Comparison of ENCODE assay signal across 18 cellular contexts in the genomic region with DNA sequence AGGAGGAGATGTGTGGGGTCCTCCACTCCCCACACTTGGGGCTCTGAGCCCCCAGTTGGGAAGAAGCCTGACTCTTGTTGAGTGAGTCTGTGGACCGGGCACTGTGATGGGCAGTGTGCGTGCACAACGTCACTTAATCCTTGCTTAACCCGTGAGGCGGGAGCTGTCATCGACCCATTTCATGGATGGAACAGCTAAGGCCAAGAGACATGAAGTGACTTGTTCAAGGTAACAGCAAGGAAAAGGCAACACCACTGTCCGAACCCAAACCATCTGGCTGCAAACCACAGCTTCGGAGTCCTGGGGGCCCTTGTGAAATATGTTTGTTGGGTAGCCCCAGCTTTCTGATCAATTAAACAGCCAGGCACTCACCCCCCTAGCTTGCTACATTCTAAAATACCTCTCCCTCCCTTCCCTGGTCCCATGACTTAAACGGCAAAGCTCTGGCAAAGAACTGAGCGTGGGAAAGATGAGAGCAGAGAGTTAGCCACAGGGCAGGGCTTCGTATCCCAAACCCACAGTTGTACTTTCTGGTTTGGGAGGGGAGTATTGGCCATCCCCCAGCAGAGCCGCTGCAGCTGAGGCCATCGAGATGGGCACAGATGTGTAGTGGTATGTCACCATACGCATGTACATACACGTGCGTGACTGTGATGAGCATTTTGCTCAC. TPM values are rescaled to one million over a fixed set of nuclear protein-coding genes. Genes with fewer than 3 reads are reported as not detected.
DNase-seq lines count a peak whose midpoint lies in the region; ATAC-seq, FAIRE-seq and TF ChIP-seq lines count a peak whose summit lies in the region.
"Had no signal": no experiment of that assay in that cellular context is flagged by ENCODE, and none has a peak within 500 bp of the region (broad histone marks: within the 10 kb centered on the region; RNA-seq: fewer than 3 reads in every experiment).

No MANE protein-coding gene starts in this region.

- in situ Hi-C loops in K562 (cut with MboI), result no loop called here

- no peaks in the 10 kb centered on the region for H3K23me2 ChIP-seq in H9 (ENCODE audit: insufficient read length, low read depth, low read length, poor library complexity, severe bottlenecking)

- H4K8ac ChIP-seq in H9 (replicated peaks; ENCODE audit: insufficient read length, low read depth, low read length), result no peak overlapping the region

- no peak overlapping the region for H3K23ac ChIP-seq in H9 (ENCODE audit: insufficient read length, low read depth, low read length)

- no peak overlapping the region for H2BK12ac ChIP-seq in H9 (ENCODE audit: insufficient read length, low read depth, low read length)

- CTCF ChIA-PET in K562 (lab: Yijun Ruan, JAX; ENCODE audit: low intra/inter-chr PET ratio), result no interaction called here
- CTCF ChIA-PET in activated CD4-positive, alpha-beta T cell treated with anti-CD3 and anti-CD28 coated beads, Interleukin-2, amount 10 ng/mL, durations not matched to agents 7 days and 5 days (lab: Charles Lee), result interaction anchor here (0.7 to 2.6 kb wide), 5 partner anchors 13 to 479 kb away, joined by 3 to 7 read pairs (median 3); no protein-coding TSS in a partner anchor

- no peak overlapping the region for H2AFZ ChIP-seq in H9 (ENCODE audit: low read length)
- no peak overlapping the region for H2AFZ ChIP-seq in K562 (ENCODE audit: low read depth, low read length)

- H3K9me1 ChIP-seq in K562 (ENCODE audit: control insufficient read depth, insufficient read depth, low read length), result no peaks in the 10 kb centered on the region

- no peak overlapping the region for H3K27ac ChIP-seq in H9 (ENCODE audit: insufficient read length, low read depth, low read length)
- H3K27ac ChIP-seq in K562 (ENCODE audit: extremely low read depth, low read depth, low read length), result no peak overlapping the region
- H3K27ac ChIP-seq in layer of hippocampus (ENCODE audit: low read depth, low read length), result peak overlapping the region; percentile 6
- peak overlapping the region; percentile 35 for H3K27ac ChIP-seq in substantia nigra (ENCODE audit: low read depth, low read length, poor library complexity, severe bottlenecking)
- H3K27ac ChIP-seq: HL-60, SJSA1 had no signal

- H3K4me3 ChIP-seq in K562, result no peak overlapping the region
- H3K4me3 ChIP-seq: SJSA1 had no signal

- H3K4me1 ChIP-seq in H9 (ENCODE audit: insufficient read depth, low read length) (no peaks in the 10 kb centered on the region), K562 (replicated peaks in 1 of 2; ENCODE audit: control insufficient read depth in 2 of 2, insufficient read depth in 2 of 2, low read length in 2 of 2) (peaks cover 10 to 54% of the 10 kb centered on the region in 2 experiments; a peak in 4 of 5 replicates)
- H3K4me1 ChIP-seq: SJSA1 had no signal

- no peaks in the 10 kb centered on the region for H3K79me1 ChIP-seq in H9 (ENCODE audit: insufficient read depth, low read depth, low read length, poor library complexity, severe bottlenecking)

- no peak overlapping the region for H3K4me3 Mint-ChIP-seq in H9
- H3K4me3 Mint-ChIP-seq in activated CD4-positive, alpha-beta T cell treated with anti-CD3 and anti-CD28 coated beads, Interleukin-2, amount 10 ng/mL, durations not matched to agents 7 days and 5 days, result no peak overlapping the region
- no peak overlapping the region for H3K4me3 Mint-ChIP-seq in activated CD4-positive, alpha-beta T cell treated with anti-CD3 and anti-CD28 coated beads, Interleukin-2, amount 10 ng/mL, durations not matched to agents 24 days and 14 days
- H3K4me3 Mint-ChIP-seq: CD4-positive, alpha-beta T cell had no signal

- no peak overlapping the region for H3K14ac ChIP-seq in H9 (ENCODE audit: insufficient read depth, low read length)

- H3K4ac ChIP-seq in H9 (ENCODE audit: low read depth, low read length), result no peak overlapping the region

- H2BK5ac ChIP-seq in H9 (ENCODE audit: insufficient read length, low read length), result no peak overlapping the region

- H3K9ac ChIP-seq in H9 (ENCODE audit: extremely low read depth, insufficient read length, low read length), result no peak overlapping the region
- peak overlapping the region in 1 of 2 experiments; percentile 78; a peak in 2 of 4 replicates for H3K9ac ChIP-seq in K562 (ENCODE audit: insufficient read depth in 1 of 2, low read depth in 2 of 2, low read length in 2 of 2)

- no peak for ATAC-seq in K562
- ATAC-seq: HCT116 had no signal

- no peaks in the 10 kb centered on the region for H3K79me2 ChIP-seq in H9 (ENCODE audit: insufficient read depth, low read length)
- no peaks in the 10 kb centered on the region for H3K79me2 ChIP-seq in K562 (ENCODE audit: control insufficient read depth, insufficient read depth, low read length)

- intact Hi-C loops in K562 (cut with micrococcal nuclease), result no loop called here
- intact Hi-C loops in activated CD4-positive, alpha-beta T cell treated with anti-CD3 and anti-CD28 coated beads, Interleukin-2, amount 10 ng/mL, durations not matched to agents 24 days and 14 days (cut with micrococcal nuclease), result no loop called here

- no peak for TF ChIP-seq RAD21 in K562 (CRISPR knock-in tag; conservative IDR thresholded peaks at IDR 0.05 in 1 of 2, IDR thresholded peaks at IDR 0.05 in 1 of 2)

- no peaks in the 10 kb centered on the region for H3K9me3 ChIP-seq in H9 (ENCODE audit: control insufficient read depth, low read depth, low read length)
- H3K9me3 ChIP-seq in K562 (replicated peaks; ENCODE audit: control insufficient read depth, insufficient read depth, low read depth, low read length), result no peaks in the 10 kb centered on the region
- H3K9me3 ChIP-seq: SJSA1 had no signal

- no peak overlapping the region for H3K4me2 ChIP-seq in H9 (ENCODE audit: insufficient read depth, insufficient read length, low read length)
- no peak overlapping the region for H3K4me2 ChIP-seq in K562 (ENCODE audit: insufficient read depth, low read length)

- no peak overlapping the region for H2BK120ac ChIP-seq in H9 (ENCODE audit: low read depth, low read length, poor library complexity, severe bottlenecking)

- no peak overlapping the region for H3T11ph ChIP-seq in H9 (ENCODE audit: low read length)

- H3K27me3 Mint-ChIP-seq in H9 (ENCODE audit: low read depth), result no peaks in the 10 kb centered on the region
- no peaks in the 10 kb centered on the region for H3K27me3 Mint-ChIP-seq in activated CD4-positive, alpha-beta T cell treated with anti-CD3 and anti-CD28 coated beads, Interleukin-2, amount 10 ng/mL, durations not matched to agents 7 days and 5 days
- H3K27me3 Mint-ChIP-seq in activated CD4-positive, alpha-beta T cell treated with anti-CD3 and anti-CD28 coated beads, Interleukin-2, amount 10 ng/mL, durations not matched to agents 24 days and 14 days, result no peaks in the 10 kb centered on the region
- H3K27me3 Mint-ChIP-seq: CD4-positive, alpha-beta T cell had no signal

- TF ChIP-seq CTCF in H9 (conservative IDR thresholded peaks at IDR 0.05) (no peak), K562 (IDR thresholded peaks at IDR 0.05 in 2 of 3, conservative IDR thresholded peaks at IDR 0.05 in 1 of 3; ENCODE audit: insufficient read depth in 2 of 3, low read depth in 1 of 3, low read length in 3 of 3) (no peak)

- no peak overlapping the region for H3K56ac ChIP-seq in H9 (ENCODE audit: insufficient read length, low read depth, low read length)

- no peaks in the 10 kb centered on the region for H4K20me1 ChIP-seq in H9 (ENCODE audit: control insufficient read depth, insufficient read depth, insufficient read length)
- H4K20me1 ChIP-seq in K562 (replicated peaks; ENCODE audit: control insufficient read depth, insufficient read depth, low read length), result no peaks in the 10 kb centered on the region

- DNase-seq in H9, result peak; percentile 15
- no peak for DNase-seq in K562 (ENCODE audit: extremely low read depth in 1 of 4, low spot score in 3 of 4)
- DNase-seq in substantia nigra (lab: John Stamatoyannopoulos, UW), result peak in 1 of 49 donors; percentile 49
- DNase-seq in GOT3 (lab: John Stamatoyannopoulos, UW), result no peak
- DNase-seq in activated CD4-positive, alpha-beta T cell treated with anti-CD3 and anti-CD28 coated beads, Interleukin-2, amount 10 ng/mL, durations not matched to agents 7 days and 5 days, result no peak
- DNase-seq in activated CD4-positive, alpha-beta T cell treated with anti-CD3 and anti-CD28 coated beads, Interleukin-2, amount 10 ng/mL, durations not matched to agents 24 days and 14 days, result no peak
- DNase-seq: CD4-positive, alpha-beta T cell; DMS53; NCI-H187; NCI-H226; NCI-H524 treated with DMSO at 0.1 percent for 48 hours; OCI-M1; RPMI8226 had no signal

- no CpG with 5 or more reads among the region's 16 CpGs for WGBS in H9 (ENCODE audit: extremely low coverage, insufficient read length, low lambda C conversion rate)
- 85% methylated on average over 16 of the region's 16 CpGs for WGBS in K562 (ENCODE audit: insufficient coverage, low coverage, missing lambda C conversion rate)

- BruUV-seq in K562 (replicated peaks; lab: Mats Ljungman, UMichigan), result no TSS peak

- H2BK20ac ChIP-seq in H9 (ENCODE audit: low read depth, low read length, poor library complexity, severe bottlenecking), result no peak overlapping the region

- no peaks in the 10 kb centered on the region; a peak in 1 of 5 replicates for H3K9me3 Mint-ChIP-seq in H9
- no peaks in the 10 kb centered on the region for H3K9me3 Mint-ChIP-seq in activated CD4-positive, alpha-beta T cell treated with anti-CD3 and anti-CD28 coated beads, Interleukin-2, amount 10 ng/mL, durations not matched to agents 7 days and 5 days
- no peaks in the 10 kb centered on the region for H3K9me3 Mint-ChIP-seq in activated CD4-positive, alpha-beta T cell treated with anti-CD3 and anti-CD28 coated beads, Interleukin-2, amount 10 ng/mL, durations not matched to agents 24 days and 14 days
- H3K9me3 Mint-ChIP-seq: CD4-positive, alpha-beta T cell had no signal

- FAIRE-seq in K562 (lab: Jason Lieb, UNC), result no peak
- FAIRE-seq: HTR-8/SVneo had no signal

- peaks cover 5% of the 10 kb centered on the region; the same call in 2 of the 3 replicates for H3K36me3 ChIP-seq in K562 (ENCODE audit: control insufficient read depth, insufficient read depth, low read length)
- H3K36me3 ChIP-seq: SJSA1 had no signal

- H3K36me3 Mint-ChIP-seq in H9 (ENCODE audit: insufficient read depth in 1 of 3, low read depth in 3 of 3), result peaks cover 55 to 81% (median 71%) of the 10 kb centered on the region in 3 experiments
- H3K36me3 Mint-ChIP-seq in activated CD4-positive, alpha-beta T cell treated with anti-CD3 and anti-CD28 coated beads, Interleukin-2, amount 10 ng/mL, durations not matched to agents 7 days and 5 days (ENCODE audit: low read depth), result peaks cover 25% of the 10 kb centered on the region
- H3K36me3 Mint-ChIP-seq in activated CD4-positive, alpha-beta T cell treated with anti-CD3 and anti-CD28 coated beads, Interleukin-2, amount 10 ng/mL, durations not matched to agents 24 days and 14 days (ENCODE audit: low read depth), result peaks cover 45% of the 10 kb centered on the region

- POLR2A ChIA-PET in K562 (lab: Yijun Ruan, JAX), result interaction anchor here (1.1 to 2.1 kb wide), 4 partner anchors 9 to 36 kb away, joined by 3 to 6 read pairs (median 4); no protein-coding TSS in a partner anchor
- POLR2A ChIA-PET in activated CD4-positive, alpha-beta T cell treated with anti-CD3 and anti-CD28 coated beads, Interleukin-2, amount 10 ng/mL, durations not matched to agents 7 days and 5 days (lab: Charles Lee), result no interaction called here

- H4K5ac ChIP-seq in H9 (ENCODE audit: insufficient read length, low read depth, low read length), result no peak overlapping the region

- H3K27ac Mint-ChIP-seq in H9, result 0 out of 7 replicates have a peak overlapping the region, but pooled peaks of 1 of the 3 experiments have one; percentile 60
- no peak overlapping the region for H3K27ac Mint-ChIP-seq in activated CD4-positive, alpha-beta T cell treated with anti-CD3 and anti-CD28 coated beads, Interleukin-2, amount 10 ng/mL, durations not matched to agents 7 days and 5 days
- no peak overlapping the region for H3K27ac Mint-ChIP-seq in activated CD4-positive, alpha-beta T cell treated with anti-CD3 and anti-CD28 coated beads, Interleukin-2, amount 10 ng/mL, durations not matched to agents 24 days and 14 days
- H3K27ac Mint-ChIP-seq: CD4-positive, alpha-beta T cell had no signal

- no peaks in the 10 kb centered on the region for H3K4me1 Mint-ChIP-seq in H9
- H3K4me1 Mint-ChIP-seq in activated CD4-positive, alpha-beta T cell treated with anti-CD3 and anti-CD28 coated beads, Interleukin-2, amount 10 ng/mL, durations not matched to agents 7 days and 5 days, result peaks cover 1% of the 10 kb centered on the region
- no peaks in the 10 kb centered on the region for H3K4me1 Mint-ChIP-seq in activated CD4-positive, alpha-beta T cell treated with anti-CD3 and anti-CD28 coated beads, Interleukin-2, amount 10 ng/mL, durations not matched to agents 24 days and 14 days

- no peak overlapping the region for H3K18ac ChIP-seq in H9 (ENCODE audit: insufficient read length, low read depth, low read length)

- no peak overlapping the region for H2AK5ac ChIP-seq in H9 (ENCODE audit: insufficient read length, low read length)

- H2BK15ac ChIP-seq in H9 (ENCODE audit: low read depth, low read length), result no peak overlapping the region

- TF ChIP-seq POLR2A in K562 (conservative IDR thresholded peaks at IDR 0.05), result no peak

- no peaks in the 10 kb centered on the region for H3K27me3 ChIP-seq in H9 (ENCODE audit: insufficient read depth, low read length)
- H3K27me3 ChIP-seq in K562 (ENCODE audit: control insufficient read depth in 2 of 2, insufficient read depth in 2 of 2, low read length in 2 of 2), result no peaks in the 10 kb centered on the region
- H3K27me3 ChIP-seq in layer of hippocampus (ENCODE audit: control insufficient read depth, insufficient read depth, low read length), result no peaks in the 10 kb centered on the region
- H3K27me3 ChIP-seq: SJSA1 had no signal

- H4K91ac ChIP-seq in H9 (ENCODE audit: insufficient read length, low read depth, low read length), result no peak overlapping the region

- no peak for TF ChIP-seq EP300 in K562 (IDR thresholded peaks at IDR 0.05; ENCODE audit: low read length)

RNA-seq across cellular contexts. Expression of gene FADS2, which starts 26.2 kb away (rescaled TPM):
- total RNA-seq in H9 (2021) (316 and 322 TPM in 2 replicates), K562 (2014; rRNA removed) (13.2 and 17.7 TPM in 2 replicates), K562 (2014; rRNA removed; fragmentation: Illumina TruSeq; extraction: Trizol) (14.5 and 16.2 TPM in 2 replicates), K562 (2015; rRNA removed; fragmentation: Illumina TruSeq; extraction: Trizol) (11.5 and 12.0 TPM in 2 replicates), K562 (2021) (28.6 and 30.4 TPM in 2 replicates)
- 49.3 and 107 TPM in 2 replicates for total RNA-seq in K562 (2011; cell fraction: chromatin; rRNA removed; ENCODE audit: low replicate concordance)
- total RNA-seq in K562 (2011; cell fraction: nucleolus; rRNA removed), result 68.6 and 70.4 TPM in 2 replicates
- total RNA-seq in K562 (2011; cell fraction: nucleoplasm; rRNA removed), result 66.5 and 86.0 TPM in 2 replicates
- polyA plus RNA-seq in K562 (2011; rRNA removed) (42.8 and 57.1 TPM in 2 replicates), K562 (2014; fragmentation: Illumina TruSeq; extraction: Trizol) (33.9 and 39.7 TPM in 2 replicates), K562 (2014; fragmentation: Nextera tagmentation; extraction: Ambion mirVana) (1 to 10 TPM; 2.9 to 5.3 TPM), K562 (2014; rRNA removed) (23.9 and 27.2 TPM in 2 replicates)
- polyA plus RNA-seq in K562 (2011; cell fraction: cytosol; rRNA removed), result 45.6 and 51.9 TPM in 2 replicates
- 34.1 and 48.4 TPM in 2 replicates for polyA plus RNA-seq in K562 (2011; cell fraction: nucleus; rRNA removed)
- 27.8 and 43.6 TPM in 2 replicates for polyA plus RNA-seq in K562 (2012)
- 38.9 and 48.8 TPM in 2 replicates for polyA minus RNA-seq in K562 (2011; rRNA and poly(A)+ RNA removed)
- 21.3 and 32.6 TPM in 2 replicates for polyA minus RNA-seq in K562 (2011; cell fraction: cytosol; rRNA and poly(A)+ RNA removed)
- 10.5 and 15.2 TPM in 2 replicates for polyA minus RNA-seq in K562 (2011; cell fraction: nucleus; rRNA and poly(A)+ RNA removed)
- 100 to 1,000 TPM; 128 to 135 TPM for total RNA-seq in activated CD4-positive, alpha-beta T cell treated with anti-CD3 and anti-CD28 coated beads, Interleukin-2, amount 10 ng/mL, durations not matched to agents 7 days and 5 days
- total RNA-seq in activated CD4-positive, alpha-beta T cell treated with anti-CD3 and anti-CD28 coated beads, Interleukin-2, amount 10 ng/mL, durations not matched to agents 24 days and 14 days, result 278 and 283 TPM in 2 replicates

RNA-seq across cellular contexts. Expression of gene FADS3, which starts 37.0 kb away (rescaled TPM):
- total RNA-seq in H9 (2021), result 34.9 and 36.7 TPM in 2 replicates
- 196 and 689 TPM in 2 replicates for total RNA-seq in K562 (2011; cell fraction: chromatin; rRNA removed; ENCODE audit: low replicate concordance)
- total RNA-seq in K562 (2011; cell fraction: nucleolus; rRNA removed), result 626 and 786 TPM in 2 replicates
- 287 and 362 TPM in 2 replicates for total RNA-seq in K562 (2011; cell fraction: nucleoplasm; rRNA removed)
- 92.7 and 125 TPM in 2 replicates for total RNA-seq in K562 (2014; rRNA removed)
- 18.6 and 32.4 TPM in 2 replicates for total RNA-seq in K562 (2014; rRNA removed; fragmentation: Illumina TruSeq; extraction: Trizol)
- total RNA-seq in K562 (2015; rRNA removed; fragmentation: Illumina TruSeq; extraction: Trizol), result 55.1 and 55.3 TPM in 2 replicates
- total RNA-seq in K562 (2021), result 105 and 106 TPM in 2 replicates
- 148 and 226 TPM in 2 replicates for polyA plus RNA-seq in K562 (2011; rRNA removed)
- 155 and 315 TPM in 2 replicates for polyA plus RNA-seq in K562 (2011; cell fraction: cytosol; rRNA removed)
- polyA plus RNA-seq in K562 (2011; cell fraction: nucleus; rRNA removed), result 2,057 and 2,412 TPM in 2 replicates
- polyA plus RNA-seq in K562 (2012), result 65.8 and 82.0 TPM in 2 replicates
- 92.0 and 101 TPM in 2 replicates for polyA plus RNA-seq in K562 (2014; fragmentation: Illumina TruSeq; extraction: Trizol)
- polyA plus RNA-seq in K562 (2014; fragmentation: Nextera tagmentation; extraction: Ambion mirVana), result 1 to 10 TPM in 1 of 2 experiments, under 1 TPM in 1; 0.97 to 3.3 TPM
- polyA plus RNA-seq in K562 (2014; rRNA removed), result 133 and 139 TPM in 2 replicates
- polyA minus RNA-seq in K562 (2011; rRNA and poly(A)+ RNA removed), result 33.8 and 64.4 TPM in 2 replicates
- 109 and 120 TPM in 2 replicates for polyA minus RNA-seq in K562 (2011; cell fraction: cytosol; rRNA and poly(A)+ RNA removed)
- 200 TPM in 2 replicates for polyA minus RNA-seq in K562 (2011; cell fraction: nucleus; rRNA and poly(A)+ RNA removed)
- 1 to 10 TPM; 2.9 to 3.7 TPM for total RNA-seq in activated CD4-positive, alpha-beta T cell treated with anti-CD3 and anti-CD28 coated beads, Interleukin-2, amount 10 ng/mL, durations not matched to agents 7 days and 5 days
- total RNA-seq in activated CD4-positive, alpha-beta T cell treated with anti-CD3 and anti-CD28 coated beads, Interleukin-2, amount 10 ng/mL, durations not matched to agents 24 days and 14 days, result 13.5 and 15.6 TPM in 2 replicates

RNA-seq across cellular contexts. Expression of gene FADS1, which starts 37.5 kb away (rescaled TPM):
- 125 and 126 TPM in 2 replicates for total RNA-seq in H9 (2021)
- total RNA-seq in K562 (2011; cell fraction: chromatin; rRNA removed; ENCODE audit: low replicate concordance), result 611 and 866 TPM in 2 replicates
- 866 and 894 TPM in 2 replicates for total RNA-seq in K562 (2011; cell fraction: nucleolus; rRNA removed)
- 825 and 959 TPM in 2 replicates for total RNA-seq in K562 (2011; cell fraction: nucleoplasm; rRNA removed)
- total RNA-seq in K562 (2014; rRNA removed), result 250 and 292 TPM in 2 replicates
- total RNA-seq in K562 (2014; rRNA removed; fragmentation: Illumina TruSeq; extraction: Trizol), result 367 and 390 TPM in 2 replicates
- total RNA-seq in K562 (2015; rRNA removed; fragmentation: Illumina TruSeq; extraction: Trizol), result 353 and 364 TPM in 2 replicates
- 378 and 411 TPM in 2 replicates for total RNA-seq in K562 (2021)
- 747 and 864 TPM in 2 replicates for polyA plus RNA-seq in K562 (2011; rRNA removed)
- polyA plus RNA-seq in K562 (2011; cell fraction: cytosol; rRNA removed), result 1,005 and 1,028 TPM in 2 replicates
- polyA plus RNA-seq in K562 (2011; cell fraction: nucleus; rRNA removed), result 277 and 375 TPM in 2 replicates
- 228 and 290 TPM in 2 replicates for polyA plus RNA-seq in K562 (2012)
- polyA plus RNA-seq in K562 (2014; fragmentation: Illumina TruSeq; extraction: Trizol), result 394 and 457 TPM in 2 replicates
- polyA plus RNA-seq in K562 (2014; fragmentation: Nextera tagmentation; extraction: Ambion mirVana), result 100 to 1,000 TPM; 110 to 174 TPM
- 295 and 314 TPM in 2 replicates for polyA plus RNA-seq in K562 (2014; rRNA removed)
- 571 and 760 TPM in 2 replicates for polyA minus RNA-seq in K562 (2011; rRNA and poly(A)+ RNA removed)
- 555 and 599 TPM in 2 replicates for polyA minus RNA-seq in K562 (2011; cell fraction: cytosol; rRNA and poly(A)+ RNA removed)
- polyA minus RNA-seq in K562 (2011; cell fraction: nucleus; rRNA and poly(A)+ RNA removed), result 280 and 292 TPM in 2 replicates
- 10 to 100 TPM; 25.7 to 27.1 TPM for total RNA-seq in activated CD4-positive, alpha-beta T cell treated with anti-CD3 and anti-CD28 coated beads, Interleukin-2, amount 10 ng/mL, durations not matched to agents 7 days and 5 days
- 92.5 and 94.7 TPM in 2 replicates for total RNA-seq in activated CD4-positive, alpha-beta T cell treated with anti-CD3 and anti-CD28 coated beads, Interleukin-2, amount 10 ng/mL, durations not matched to agents 24 days and 14 days

Comparison
In these comparisons a context has a peak if more than half of its experiments do, and no peak if none do; other contexts are left out.
1. H3K27ac ChIP-seq: peak in layer of hippocampus (single experiment) and substantia nigra (single experiment); none in H9 (single experiment) and K562 (single experiment).